In the genomic region with DNA sequence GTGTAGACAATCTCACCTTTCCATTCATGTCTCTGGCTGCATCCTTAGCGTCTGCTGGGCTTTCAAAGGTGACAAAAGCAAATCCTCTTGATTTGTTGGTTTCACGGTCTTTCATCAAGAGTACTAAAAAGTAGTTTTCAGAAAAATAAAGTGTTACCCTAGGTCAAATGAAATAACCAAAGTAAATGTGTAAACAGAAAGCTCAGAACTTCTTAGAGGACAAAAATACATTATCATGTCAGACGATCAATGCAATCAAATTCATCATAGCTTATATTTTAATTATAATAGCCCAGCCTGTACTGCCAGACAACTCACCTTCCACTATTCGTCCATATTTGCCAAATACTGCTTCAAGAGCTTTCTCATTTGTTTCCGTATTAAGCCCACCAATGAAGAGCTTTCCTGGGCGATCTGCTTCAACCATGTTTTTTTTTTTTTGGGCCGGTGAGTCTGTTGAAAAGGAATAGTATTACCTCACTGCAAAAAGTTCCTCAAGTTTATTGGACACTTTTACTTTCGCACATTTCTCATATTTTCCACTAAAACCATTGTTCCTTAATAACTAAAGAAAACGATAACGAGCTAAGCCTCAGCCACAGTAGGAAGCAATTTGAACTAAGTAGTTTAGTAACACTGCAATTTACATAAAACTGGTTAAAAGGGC, we compare ENCODE assay signal across 8 cellular contexts. TPM values are rescaled to one million over a fixed set of nuclear protein-coding genes. Genes with fewer than 3 reads are reported as not detected.
A peak's percentile ranks its signal among the peaks of the same experiment; 100 is the strongest.
DNase-seq lines count a peak whose midpoint lies in the region; ATAC-seq, FAIRE-seq and TF ChIP-seq lines count a peak whose summit lies in the region.

No MANE protein-coding gene starts in this region.

- no peak overlapping the region for H2AFZ ChIP-seq in keratinocyte (ENCODE audit: control insufficient read depth, low read length)

- no peaks in the 10 kb centered on the region for H3K9me3 Mint-ChIP-seq in activated CD8-positive, alpha-beta memory T cell treated with anti-CD3 and anti-CD28 coated beads, Interleukin-2, amount 10 ng/mL, durations not matched to agents 7 days and 5 days (ENCODE audit: low read depth)

- H3K9ac ChIP-seq in adipocyte (ENCODE audit: low read length): peak overlapping the region; percentile 96
- H3K9ac ChIP-seq in keratinocyte (ENCODE audit: control insufficient read depth, extremely low read depth, insufficient read depth, low read length): peak overlapping the region; percentile 95

- H3K79me2 ChIP-seq in keratinocyte (ENCODE audit: control insufficient read depth, insufficient read depth, low read length): peaks cover 31% of the 10 kb centered on the region

- ATAC-seq in activated CD8-positive, alpha-beta memory T cell treated with anti-CD3 and anti-CD28 coated beads, Interleukin-2, amount 10 ng/mL, durations not matched to agents 7 days and 5 days: no peak
- ATAC-seq in HG02884 (IDR thresholded peaks at IDR 0.05; ENCODE audit: unreplicated experiment): no peak

- peak overlapping the region; percentile 99 for H3K4me3 Mint-ChIP-seq in activated CD8-positive, alpha-beta memory T cell treated with anti-CD3 and anti-CD28 coated beads, Interleukin-2, amount 10 ng/mL, durations not matched to agents 7 days and 5 days

- H3K27ac Mint-ChIP-seq in activated CD8-positive, alpha-beta memory T cell treated with anti-CD3 and anti-CD28 coated beads, Interleukin-2, amount 10 ng/mL, durations not matched to agents 7 days and 5 days: peak overlapping the region; percentile 99

- H3K27ac ChIP-seq in keratinocyte (ENCODE audit: control insufficient read depth, insufficient read depth, low read length) (peak overlapping the region; percentile 86), suprapubic skin (peak overlapping the region; percentile 96)

- H4K20me1 ChIP-seq in keratinocyte (ENCODE audit: control insufficient read depth, extremely low read depth, insufficient read depth, low read length): no peaks in the 10 kb centered on the region

- TF ChIP-seq EP300 in suprapubic skin (IDR thresholded peaks at IDR 0.05): no peak

- DNase-seq in activated CD8-positive, alpha-beta memory T cell treated with anti-CD3 and anti-CD28 coated beads, Interleukin-2, amount 10 ng/mL, durations not matched to agents 7 days and 5 days: no peak
- no peak for DNase-seq in activated CD8-positive, alpha-beta memory T cell treated with anti-CD3 and anti-CD28 coated beads, Interleukin-2, amount 50 U/mL, for 48 hours
- DNase-seq in adipocyte (ENCODE audit: low read depth) (peak; percentile 37), keratinocyte (ENCODE audit: low read depth, low spot score) (no peak), suprapubic skin (ENCODE audit: low spot score in 2 of 2) (no peak), ureter (ENCODE audit: low spot score) (no peak), NCI-H187 treated with DMSO at 0.1 percent for 48 hours (lab: John Stamatoyannopoulos, UW) (no peak)

- H3K27me3 ChIP-seq in adipocyte (replicated peaks; ENCODE audit: control insufficient read depth, insufficient read depth, low read length): no peaks in the 10 kb centered on the region
- no peaks in the 10 kb centered on the region for H3K27me3 ChIP-seq in keratinocyte (ENCODE audit: control insufficient read depth, extremely low read depth, insufficient read depth, low read length)
- H3K27me3 ChIP-seq in suprapubic skin: no peaks in the 10 kb centered on the region

- no peak for FAIRE-seq in keratinocyte (lab: Jason Lieb, UNC)

- CTCF ChIA-PET in activated CD8-positive, alpha-beta memory T cell treated with anti-CD3 and anti-CD28 coated beads, Interleukin-2, amount 10 ng/mL, durations not matched to agents 7 days and 5 days (lab: Charles Lee): interaction anchor here (0.7 to 1.0 kb wide), 4 partner anchors 8 to 330 kb away, joined by 3 to 5 read pairs (median 3); no protein-coding TSS in a partner anchor

- H3K4me1 Mint-ChIP-seq in activated CD8-positive, alpha-beta memory T cell treated with anti-CD3 and anti-CD28 coated beads, Interleukin-2, amount 10 ng/mL, durations not matched to agents 7 days and 5 days: peaks cover 29% of the 10 kb centered on the region

- H3K36me3 Mint-ChIP-seq in activated CD8-positive, alpha-beta memory T cell treated with anti-CD3 and anti-CD28 coated beads, Interleukin-2, amount 10 ng/mL, durations not matched to agents 7 days and 5 days: peaks cover 39% of the 10 kb centered on the region

- H3K4me2 ChIP-seq in keratinocyte (ENCODE audit: control insufficient read depth, extremely low read depth, insufficient read depth, low read depth, low read length): peak overlapping the region; percentile 56

- H3K27me3 Mint-ChIP-seq in activated CD8-positive, alpha-beta memory T cell treated with anti-CD3 and anti-CD28 coated beads, Interleukin-2, amount 10 ng/mL, durations not matched to agents 7 days and 5 days: no peaks in the 10 kb centered on the region

- TF ChIP-seq POLR2A in suprapubic skin (IDR thresholded peaks at IDR 0.05): no peak

- 27% methylated on average over 10 of the region's 10 CpGs for WGBS in suprapubic skin

- TF ChIP-seq CTCF in keratinocyte (optimal IDR thresholded peaks at IDR 0.05 in 1 of 3, IDR thresholded peaks at IDR 0.05 in 1 of 3, conservative IDR thresholded peaks at IDR 0.05 in 1 of 3; ENCODE audit: extremely low read depth in 1 of 3, insufficient read depth in 2 of 3, low read length in 3 of 3) (no peak), suprapubic skin (IDR thresholded peaks at IDR 0.05) (no peak)

- H3K4me1 ChIP-seq in adipocyte (ENCODE audit: control insufficient read depth, insufficient read depth, low read length) (no peaks in the 10 kb centered on the region), keratinocyte (ENCODE audit: control insufficient read depth, extremely low read depth, insufficient read depth, low read length) (no peaks in the 10 kb centered on the region), suprapubic skin (no peaks in the 10 kb centered on the region)

- H3K9me3 ChIP-seq in adipocyte (ENCODE audit: control insufficient read depth, low read length): peaks cover 3% of the 10 kb centered on the region
- H3K9me3 ChIP-seq in keratinocyte (ENCODE audit: control insufficient read depth, low read depth, low read length): no peaks in the 10 kb centered on the region
- H3K9me3 ChIP-seq in suprapubic skin: no peaks in the 10 kb centered on the region

- no peaks in the 10 kb centered on the region for H3K9me1 ChIP-seq in keratinocyte (ENCODE audit: control insufficient read depth, extremely low read depth, insufficient read depth, low read length)

- dilution Hi-C loops in keratinocyte (cut with MboI; ENCODE audit: extremely low pct_ligation_motif_present, low sequenced_read_pairs): no loop called here

- H3K4me3 ChIP-seq in adipocyte (ENCODE audit: low read length) (peak overlapping the region; percentile 94), keratinocyte (ENCODE audit: control insufficient read depth in 2 of 3, extremely low read depth in 1 of 3, insufficient read depth in 2 of 3, low read depth in 1 of 3, low read length in 3 of 3) (peak overlapping the region; percentile 51 to 93 (median 88)), suprapubic skin (peak overlapping the region; percentile 71)

- H3K36me3 ChIP-seq in adipocyte (ENCODE audit: control insufficient read depth, insufficient read depth, low read length, severe bottlenecking) (peaks cover 40% of the 10 kb centered on the region), keratinocyte (ENCODE audit: control insufficient read depth in 2 of 2, extremely low read depth in 1 of 2, insufficient read depth in 2 of 2, low read length in 2 of 2) (peaks cover 2 to 5% of the 10 kb centered on the region in 2 experiments), suprapubic skin (peaks cover 31% of the 10 kb centered on the region)

RNA-seq across cellular contexts. Expression of gene RBMX, which starts 1.4 kb away (rescaled TPM):
- total RNA-seq in activated CD8-positive, alpha-beta memory T cell treated with anti-CD3 and anti-CD28 coated beads, Interleukin-2, amount 10 ng/mL, durations not matched to agents 7 days and 5 days: 100 to 1,000 TPM; 247 to 301 TPM
- polyA plus RNA-seq in keratinocyte: 71.0 to 151 TPM (median 138 TPM) in 3 replicates
- polyA plus RNA-seq in keratinocyte (2011; ENCODE audit: low read depth): 144 TPM
- 70.8 and 100 TPM in 2 replicates for polyA plus RNA-seq in keratinocyte (2011; cell fraction: cytosol; rRNA removed)
- 138 and 152 TPM in 2 replicates for polyA plus RNA-seq in keratinocyte (2011; cell fraction: nucleus; rRNA removed)
- polyA plus RNA-seq in keratinocyte (2012; ENCODE audit: low replicate concordance): 87.5 and 125 TPM in 2 replicates
- 45.3 to 98.8 TPM (median 48.4 TPM) in 3 replicates for polyA minus RNA-seq in keratinocyte
- 59.3 TPM for polyA minus RNA-seq in keratinocyte (2011; cell fraction: cytosol; rRNA and poly(A)+ RNA removed)
- 22.4 and 51.7 TPM in 2 replicates for polyA minus RNA-seq in keratinocyte (2011; cell fraction: nucleus; rRNA and poly(A)+ RNA removed)
- total RNA-seq in suprapubic skin (100 to 1,000 TPM; 171 to 353 (median 231) TPM), ureter (179 TPM)
